In the genomic region with DNA sequence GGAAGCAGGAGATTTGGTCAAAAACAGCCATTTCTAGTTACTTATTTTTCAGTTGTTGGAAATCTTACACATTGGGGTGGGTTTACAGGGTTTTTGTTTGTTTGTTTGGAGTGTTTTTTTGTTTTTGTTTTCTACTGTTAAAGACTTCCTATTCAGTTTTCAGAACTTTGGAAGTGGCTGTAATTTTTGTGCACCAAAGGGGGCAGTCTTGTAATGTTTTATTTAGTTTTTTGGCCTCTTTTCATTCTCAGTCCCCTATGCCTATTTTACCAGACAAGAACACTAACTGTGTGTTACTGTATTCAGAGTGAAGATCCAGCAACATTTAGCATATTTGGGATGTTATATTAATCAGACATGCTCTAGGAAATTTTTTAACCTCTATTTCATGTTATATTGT, we compare ENCODE assay signal across 9 cellular contexts. TPM values are rescaled to one million over a fixed set of nuclear protein-coding genes. Genes with fewer than 3 reads are reported as not detected.
DNase-seq lines count a peak whose midpoint lies in the region; ATAC-seq and TF ChIP-seq lines count a peak whose summit lies in the region.
"Had no signal": no experiment of that assay in that cellular context is flagged by ENCODE, and none has a peak within 500 bp of the region (broad histone marks: within the 10 kb centered on the region; RNA-seq: fewer than 3 reads in every experiment).

No MANE protein-coding gene starts in this region.

- H3K36me3 Mint-ChIP-seq in nephron progenitor cell (ENCODE audit: low read depth), result no peaks in the 10 kb centered on the region

- H3K9me3 Mint-ChIP-seq in nephron progenitor cell, result no peaks in the 10 kb centered on the region
- H3K9me3 Mint-ChIP-seq: central memory CD8-positive, alpha-beta T cell had no signal

- peak; percentile 67 for TF ChIP-seq CTCF in RWPE2 (IDR thresholded peaks at IDR 0.05; ENCODE audit: poor library complexity, severe bottlenecking)
- no peak for TF ChIP-seq CTCF in nephron progenitor cell (IDR thresholded peaks at IDR 0.05)

- H3K36me3 ChIP-seq in RWPE2 (ENCODE audit: low read depth) (no peaks in the 10 kb centered on the region), MG63 (no peaks in the 10 kb centered on the region)

- peaks cover 7% of the 10 kb centered on the region for H3K4me1 Mint-ChIP-seq in nephron progenitor cell
- H3K4me1 Mint-ChIP-seq: central memory CD8-positive, alpha-beta T cell had no signal

- peak; percentile 41; the same call in 1 of the 3 replicates for ATAC-seq in RWPE2 (ENCODE audit: low read depth)

- no peak overlapping the region for H3K27ac ChIP-seq in RWPE2 (ENCODE audit: poor library complexity, severe bottlenecking)

- H3K27me3 ChIP-seq in RWPE2 (ENCODE audit: insufficient read depth, poor library complexity, severe bottlenecking) (no peaks in the 10 kb centered on the region), MG63 (no peaks in the 10 kb centered on the region)

- peaks cover 11% of the 10 kb centered on the region for H3K27me3 Mint-ChIP-seq in nephron progenitor cell (ENCODE audit: low read depth, poor library complexity)

- H3K9me3 ChIP-seq in RWPE2 (ENCODE audit: severe bottlenecking) (no peaks in the 10 kb centered on the region), MG63 (no peaks in the 10 kb centered on the region)

- DNase-seq in A172 (ENCODE audit: low spot score), result peak; percentile 30
- peak; percentile 54 for DNase-seq in GM03348 (ENCODE audit: low spot score)
- DNase-seq in RWPE2 (ENCODE audit: low spot score), result no peak
- peak; percentile 77 for DNase-seq in globus pallidus (ENCODE audit: low spot score)
- no peak for DNase-seq in NCI-H524 treated with DMSO at 0.1 percent for 48 hours (lab: John Stamatoyannopoulos, UW)
- DNase-seq in nephron progenitor cell, result no peak
- no peak for DNase-seq in activated CD4-positive, CD25-positive, alpha-beta regulatory T cell (lab: John Stamatoyannopoulos, UW)
- DNase-seq in MG63, result no peak

- H3K27ac Mint-ChIP-seq in nephron progenitor cell, result no peak overlapping the region

- H3K4me3 Mint-ChIP-seq in nephron progenitor cell, result no peak overlapping the region
- H3K4me3 Mint-ChIP-seq: central memory CD8-positive, alpha-beta T cell had no signal

- no peaks in the 10 kb centered on the region for H3K4me1 ChIP-seq in RWPE2 (ENCODE audit: insufficient read depth, poor library complexity, severe bottlenecking)

- H3K4me3 ChIP-seq in RWPE2 (ENCODE audit: severe bottlenecking) (no peak overlapping the region), MG63 (no peak overlapping the region)

RNA-seq across cellular contexts. Expression of a gene that starts 20.6 kb away (rescaled TPM):
- total RNA-seq in A172 (2014; rRNA removed; shearing (Covaris generic)), result 0.31 TPM in 1 of 2 replicates, not detected in the other
- total RNA-seq in MG63 (2014; rRNA removed; shearing (Covaris generic); ENCODE audit: low replicate concordance), result not detected in 2 replicates

RNA-seq across cellular contexts. Expression of a gene that starts 43.6 kb away (rescaled TPM):
- 18.2 and 24.3 TPM in 2 replicates for total RNA-seq in A172 (2014; rRNA removed; shearing (Covaris generic))
- 2.3 TPM in 1 of 2 replicates, not detected in the other for total RNA-seq in MG63 (2014; rRNA removed; shearing (Covaris generic); ENCODE audit: low replicate concordance)

RNA-seq across cellular contexts. Expression of a gene that starts 46.0 kb away (rescaled TPM):
- total RNA-seq in A172 (2014; rRNA removed; shearing (Covaris generic)), result not detected in 2 replicates
- total RNA-seq in MG63 (2014; rRNA removed; shearing (Covaris generic); ENCODE audit: low replicate concordance), result 0.33 and 0.39 TPM in 2 replicates

RNA-seq across cellular contexts. Expression of a gene that starts 46.1 kb away (rescaled TPM):
- not detected in 2 replicates for total RNA-seq in A172 (2014; rRNA removed; shearing (Covaris generic))
- total RNA-seq in MG63 (2014; rRNA removed; shearing (Covaris generic); ENCODE audit: low replicate concordance), result not detected in 2 replicates

RNA-seq across cellular contexts. Expression of a gene that starts 58.3 kb away (rescaled TPM):
- 0.93 TPM in 1 of 2 replicates, not detected in the other for total RNA-seq in A172 (2014; rRNA removed; shearing (Covaris generic))
- not detected in 2 replicates for total RNA-seq in MG63 (2014; rRNA removed; shearing (Covaris generic); ENCODE audit: low replicate concordance)

Comparison
In these comparisons a context has a peak if more than half of its experiments do, and no peak if none do; other contexts are left out.
1. DNase-seq: peak in A172 (single experiment), GM03348 (single experiment) and globus pallidus (single experiment); none in RWPE2 (single experiment), NCI-H524 treated with DMSO at 0.1 percent for 48 hours (single experiment), nephron progenitor cell (single experiment), activated CD4-positive, CD25-positive, alpha-beta regulatory T cell (0 of 4) and MG63 (single experiment).